ENCODE assay signal across 1 cellular context in genomic region chr12:2256915-2257314, GRCh38.
TF ChIP-seq lines count a peak whose summit lies in the region.

No MANE protein-coding gene starts in this region.

TF ChIP-seq in IMR-90, 13 proteins besides CTCF, POLR2A, EP300 and RAD21:
- TF ChIP-seq CEBPB (IDR thresholded peaks at IDR 0.05; ENCODE audit: low read depth, low read length) (peak; percentile 18; the same call in 1 of the 2 replicates), ELK1 (IDR thresholded peaks at IDR 0.05; ENCODE audit: borderline replicate concordance, low read depth, low read length) (no peak), FOS (IDR thresholded peaks at IDR 0.05; ENCODE audit: low read depth, low read length) (peak; percentile 49; the same call in 1 of the 2 replicates), CHD1 (IDR thresholded peaks at IDR 0.05; ENCODE audit: low read depth, low read length) (no peak), BHLHE40 (IDR thresholded peaks at IDR 0.05; ENCODE audit: low read depth, low read length) (no peak)
TF ChIP-seq in IMR-90: peak in this region for 2.
